In the genomic region with DNA sequence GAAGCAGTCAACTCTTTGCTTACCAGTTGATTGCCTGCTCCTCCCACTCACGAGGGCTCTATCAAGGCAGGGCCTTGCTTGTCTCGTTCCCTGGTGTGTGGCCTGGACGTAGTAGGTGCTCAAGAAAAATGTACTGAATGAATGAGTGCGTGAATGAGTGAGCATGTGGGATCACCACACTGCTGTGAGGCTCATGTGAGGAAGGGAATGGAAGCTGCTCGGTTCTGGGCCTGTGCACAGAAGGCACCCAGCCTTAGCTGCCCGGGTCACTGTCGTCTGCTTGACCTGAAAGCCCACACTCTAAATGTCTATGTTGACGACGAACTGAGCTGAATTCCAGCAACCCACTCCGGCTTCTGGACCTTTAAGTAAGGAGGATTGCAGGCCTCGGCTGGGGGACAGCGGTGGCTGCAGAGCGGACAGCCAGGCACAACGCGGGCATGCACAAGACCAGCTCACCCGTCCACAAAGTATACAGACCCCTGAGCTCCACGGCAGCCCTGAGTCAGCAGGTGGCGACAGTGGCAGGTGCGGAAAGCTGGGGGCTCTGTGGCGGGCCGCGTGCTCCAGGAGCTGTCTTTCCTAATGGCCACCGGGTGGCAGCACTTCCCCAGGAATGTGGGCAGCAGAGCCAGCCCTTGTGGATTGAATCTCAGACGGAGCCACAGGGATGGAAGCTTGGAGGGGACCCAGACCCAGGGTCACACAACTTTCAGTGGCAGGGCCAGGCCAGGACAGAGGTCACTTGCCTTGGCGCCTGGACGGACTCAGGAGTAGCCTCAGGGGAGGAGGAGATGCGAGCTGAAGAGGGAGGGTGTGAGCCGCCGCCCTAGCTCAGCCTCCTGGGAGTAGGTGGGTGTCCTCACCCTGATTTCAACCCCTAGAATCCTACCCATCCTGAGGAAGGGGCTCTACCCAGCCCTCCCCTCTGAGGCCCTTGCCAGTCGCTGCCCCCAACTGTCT, we compare ENCODE assay signal across 8 cellular contexts. TPM values are rescaled to one million over a fixed set of nuclear protein-coding genes. Genes with fewer than 3 reads are reported as not detected.
DNase-seq lines count a peak whose midpoint lies in the region; ATAC-seq, FAIRE-seq and TF ChIP-seq lines count a peak whose summit lies in the region.

No MANE protein-coding gene starts in this region.

- H3K9ac ChIP-seq in fibroblast of lung (ENCODE audit: insufficient read depth, low read length): no peak overlapping the region

- H3K36me3 Mint-ChIP-seq in activated T-cell treated with anti-CD3 and anti-CD28 coated beads, Interleukin-2, amount 50 U/mL, for 72 hours (ENCODE audit: insufficient read depth in 2 of 2): no peaks in the 10 kb centered on the region
- H3K36me3 Mint-ChIP-seq in nephron progenitor cell (ENCODE audit: low read depth): no peaks in the 10 kb centered on the region

- H3K4me1 ChIP-seq in fibroblast of lung (ENCODE audit: control insufficient read depth, extremely low read depth, insufficient read depth, low read length): no peaks in the 10 kb centered on the region

- H4K20me1 ChIP-seq in fibroblast of lung (ENCODE audit: control insufficient read depth, extremely low read depth, insufficient read depth, low read length): no peaks in the 10 kb centered on the region

- ATAC-seq in activated T-cell treated with anti-CD3 and anti-CD28 coated beads, Interleukin-2, amount 50 U/mL, for 72 hours (replicated peaks in 1 of 2): peak; percentile 78 to 80
- ATAC-seq in stimulated activated naive CD8-positive, alpha-beta T cell treated with anti-CD3 and anti-CD28 coated beads, Interleukin-15, Interleukin-2, amounts not matched to agents 100 U/mL and 50 U/mL, for 24 hours: peak; percentile 85
- no peak for ATAC-seq in HG03571 (IDR thresholded peaks at IDR 0.05; ENCODE audit: unreplicated experiment)

- FAIRE-seq in GM12892 (lab: Jason Lieb, UNC): peak; percentile 96

- DNase-seq in GM12892 (ENCODE audit: insufficient read length): peak; percentile 93
- peak; percentile 61 for DNase-seq in M059J (ENCODE audit: low read depth)
- peak; percentile 82 for DNase-seq in RKO (ENCODE audit: low spot score)
- peak; percentile 80 for DNase-seq in activated T-cell treated with anti-CD3 and anti-CD28 coated beads, Interleukin-2, amount 50 U/mL, for 72 hours
- peak; percentile 61 to 69 for DNase-seq in fibroblast of lung (ENCODE audit: low read depth in 2 of 2)
- peak; percentile 83 for DNase-seq in nephron progenitor cell
- DNase-seq in stimulated activated naive CD8-positive, alpha-beta T cell treated with anti-CD3 and anti-CD28 coated beads, Interleukin-15, Interleukin-2, amounts not matched to agents 100 U/mL and 50 U/mL, for 24 hours: peak; percentile 81

- no peak overlapping the region for H3K4me3 Mint-ChIP-seq in activated T-cell treated with anti-CD3 and anti-CD28 coated beads, Interleukin-2, amount 50 U/mL, for 72 hours
- H3K4me3 Mint-ChIP-seq in nephron progenitor cell: no peak overlapping the region

- no peaks in the 10 kb centered on the region for H3K36me3 ChIP-seq in fibroblast of lung (ENCODE audit: control insufficient read depth, insufficient read depth, low read length)

- H3K27me3 ChIP-seq in fibroblast of lung (ENCODE audit: control insufficient read depth, insufficient read depth, low read length): peaks cover 5% of the 10 kb centered on the region

- H3K4me3 ChIP-seq in fibroblast of lung (replicated peaks in 1 of 4; ENCODE audit: control extremely low read depth in 1 of 4, insufficient read depth in 1 of 4, low read depth in 3 of 4, low read length in 4 of 4): no peak overlapping the region

- H2AFZ ChIP-seq in fibroblast of lung (ENCODE audit: low read length): no peak overlapping the region

- H3K27ac ChIP-seq in fibroblast of lung (ENCODE audit: insufficient read depth, low read length): no peak overlapping the region

- TF ChIP-seq CTCF in fibroblast of lung (conservative IDR thresholded peaks at IDR 0.05 in 1 of 2, IDR thresholded peaks at IDR 0.05 in 1 of 2; ENCODE audit: low read depth in 1 of 2, low read length in 2 of 2) (peak; percentile 63 to 68), nephron progenitor cell (IDR thresholded peaks at IDR 0.05) (peak; percentile 85)

- no peaks in the 10 kb centered on the region for H3K79me2 ChIP-seq in fibroblast of lung (ENCODE audit: control insufficient read depth, insufficient read depth, low read length)

- H3K4me2 ChIP-seq in fibroblast of lung (ENCODE audit: extremely low read depth, insufficient read depth, low read length): no peak overlapping the region

- H3K9me3 Mint-ChIP-seq in activated T-cell treated with anti-CD3 and anti-CD28 coated beads, Interleukin-2, amount 50 U/mL, for 72 hours: no peaks in the 10 kb centered on the region
- no peaks in the 10 kb centered on the region for H3K9me3 Mint-ChIP-seq in nephron progenitor cell

- no peaks in the 10 kb centered on the region for H3K9me3 ChIP-seq in fibroblast of lung (ENCODE audit: control insufficient read depth, insufficient read depth, low read depth, low read length)

- no peaks in the 10 kb centered on the region for H3K27me3 Mint-ChIP-seq in activated T-cell treated with anti-CD3 and anti-CD28 coated beads, Interleukin-2, amount 50 U/mL, for 72 hours (ENCODE audit: low read depth)
- peaks cover 34% of the 10 kb centered on the region for H3K27me3 Mint-ChIP-seq in nephron progenitor cell (ENCODE audit: low read depth, poor library complexity)

- no peak overlapping the region for H3K27ac Mint-ChIP-seq in activated T-cell treated with anti-CD3 and anti-CD28 coated beads, Interleukin-2, amount 50 U/mL, for 72 hours
- no peak overlapping the region for H3K27ac Mint-ChIP-seq in nephron progenitor cell

- H3K4me1 Mint-ChIP-seq in activated T-cell treated with anti-CD3 and anti-CD28 coated beads, Interleukin-2, amount 50 U/mL, for 72 hours (ENCODE audit: low read depth): peaks cover 18% of the 10 kb centered on the region
- peaks cover 34% of the 10 kb centered on the region for H3K4me1 Mint-ChIP-seq in nephron progenitor cell

- TF ChIP-seq POLR2A in GM12892 (IDR thresholded peaks at IDR 0.05; ENCODE audit: low read depth, low read length): no peak

RNA-seq across cellular contexts. Expression of gene PICK1, which starts 5.0 kb away (rescaled TPM):
- polyA plus RNA-seq in GM12892 (2012; ENCODE audit: missing spikeins): 8.2 TPM
- total RNA-seq in M059J (2014; rRNA removed; shearing (Covaris generic)): 21.7 and 26.8 TPM in 2 replicates
- total RNA-seq in activated T-cell treated with anti-CD3 and anti-CD28 coated beads, Interleukin-2, amount 50 U/mL, for 72 hours: 10 to 100 TPM; 21.2 to 24.2 TPM
- total RNA-seq in fibroblast of lung: 5.9 and 7.8 TPM in 2 replicates
- polyA plus RNA-seq in fibroblast of lung: 7.8 and 11.1 TPM in 2 replicates
- 6.7 and 7.2 TPM in 2 replicates for polyA plus RNA-seq in fibroblast of lung (2012)
- 0.85 and 11.1 TPM in 2 replicates for polyA minus RNA-seq in fibroblast of lung (ENCODE audit: low replicate concordance)

RNA-seq across cellular contexts. Expression of gene SLC16A8, which starts 31.8 kb away (rescaled TPM):
- not detected for polyA plus RNA-seq in GM12892 (2012; ENCODE audit: missing spikeins)
- not detected in 2 replicates for total RNA-seq in M059J (2014; rRNA removed; shearing (Covaris generic))
- total RNA-seq in activated T-cell treated with anti-CD3 and anti-CD28 coated beads, Interleukin-2, amount 50 U/mL, for 72 hours: not detected
- under 0.01 and 0.26 TPM in 2 replicates for total RNA-seq in fibroblast of lung
- polyA plus RNA-seq in fibroblast of lung: not detected in 2 replicates
- polyA plus RNA-seq in fibroblast of lung (2012): 0.13 TPM in 1 of 2 replicates, not detected in the other
- not detected in 2 replicates for polyA minus RNA-seq in fibroblast of lung (ENCODE audit: low replicate concordance)

RNA-seq across cellular contexts. Expression of gene BAIAP2L2, which starts 58.3 kb away (rescaled TPM):
- not detected for polyA plus RNA-seq in GM12892 (2012; ENCODE audit: missing spikeins)
- not detected in 2 replicates for total RNA-seq in M059J (2014; rRNA removed; shearing (Covaris generic))
- total RNA-seq in activated T-cell treated with anti-CD3 and anti-CD28 coated beads, Interleukin-2, amount 50 U/mL, for 72 hours: 1 to 10 TPM; 1.3 to 1.4 TPM
- total RNA-seq in fibroblast of lung: 0.26 and 0.83 TPM in 2 replicates
- 0.16 and 0.77 TPM in 2 replicates for polyA plus RNA-seq in fibroblast of lung
- polyA plus RNA-seq in fibroblast of lung (2012): 0.24 and 2.1 TPM in 2 replicates
- polyA minus RNA-seq in fibroblast of lung (ENCODE audit: low replicate concordance): 1.4 TPM in 1 of 2 replicates, not detected in the other
